Comparison of ENCODE assay signal across 11 cellular contexts in the genomic region with DNA sequence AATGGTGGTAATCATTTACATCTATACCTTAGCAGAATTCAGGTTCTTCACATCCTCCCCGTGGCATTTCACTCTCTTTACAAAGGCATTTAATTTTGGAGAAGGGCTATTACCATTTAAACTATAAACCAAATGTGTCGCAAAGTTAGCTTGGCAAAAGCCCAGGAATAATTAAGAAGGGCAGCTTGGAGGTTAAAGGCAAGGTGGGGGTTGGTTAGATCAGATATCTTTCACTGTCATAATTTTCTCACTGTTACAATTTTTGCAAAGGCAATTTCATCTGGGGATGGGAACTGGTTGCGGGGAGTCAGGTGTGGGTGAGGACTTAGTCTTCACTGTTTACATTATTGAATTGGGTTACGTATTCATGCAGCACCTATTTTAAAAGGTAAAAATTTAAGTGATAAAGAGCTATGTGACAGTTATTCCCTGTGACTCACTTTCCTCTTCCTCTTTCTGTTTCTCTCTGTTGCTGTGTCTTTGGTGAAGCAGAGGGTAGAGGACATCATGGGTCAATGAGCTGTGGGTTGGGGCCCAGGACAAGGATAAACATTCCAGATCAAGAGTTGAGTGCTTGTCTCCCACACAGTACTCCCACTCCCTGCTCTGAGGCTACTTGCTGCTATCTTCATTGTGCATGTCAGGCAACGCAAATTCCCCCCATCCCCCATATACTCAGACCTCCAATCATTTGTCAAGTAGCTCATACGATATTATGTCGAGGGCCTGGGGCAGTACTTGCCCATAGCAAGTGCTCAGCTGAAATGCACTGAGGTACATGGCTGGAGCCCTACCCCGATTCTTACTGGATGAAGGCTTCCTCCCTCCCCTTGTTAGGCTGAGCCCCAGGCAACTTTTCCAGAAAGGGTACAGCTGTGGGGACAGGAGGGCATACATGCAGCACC.
A peak's percentile ranks its signal among the peaks of the same experiment; 100 is the strongest.
DNase-seq lines count a peak whose midpoint lies in the region; ATAC-seq, FAIRE-seq and TF ChIP-seq lines count a peak whose summit lies in the region.
"Had no signal": no experiment of that assay in that cellular context is flagged by ENCODE, and none has a peak within 500 bp of the region (broad histone marks: within the 10 kb centered on the region; RNA-seq: fewer than 3 reads in every experiment).

No MANE protein-coding gene starts in this region.

- POLR2A ChIA-PET in HepG2 (lab: Yijun Ruan, JAX): no interaction called here
- POLR2A ChIA-PET in endothelial cell of umbilical vein (lab: Charles Lee): interaction anchor here (0.7 kb wide), 1 partner anchor 223 kb away, joined by 3 read pairs; no protein-coding TSS in a partner anchor

- H3K27ac ChIP-seq in right lobe of liver (no peak overlapping the region), HepG2 (ENCODE audit: extremely low read length, insufficient read depth, low read length) (no peak overlapping the region), endothelial cell of umbilical vein (ENCODE audit: insufficient read depth, low read depth, low read length) (no peak overlapping the region)

- H3K9me3 ChIP-seq in right lobe of liver: no peaks in the 10 kb centered on the region
- no peaks in the 10 kb centered on the region for H3K9me3 ChIP-seq in HepG2 (ENCODE audit: low read length)
- no peaks in the 10 kb centered on the region for H3K9me3 ChIP-seq in endothelial cell of umbilical vein (replicated peaks; ENCODE audit: control insufficient read depth, insufficient read depth, low read length)

- H3K4me2 ChIP-seq in HepG2 (ENCODE audit: low read depth, low read length) (no peak overlapping the region), endothelial cell of umbilical vein (ENCODE audit: insufficient read depth, low read length) (no peak overlapping the region)

- ATAC-seq in right lobe of liver: peak in 3 of 4 donors; percentile 12 to 28 (median 18)
- ATAC-seq in HepG2: no peak
- no peak for ATAC-seq in GM19324 (IDR thresholded peaks at IDR 0.05; ENCODE audit: low FRiP score, unreplicated experiment)

- TF ChIP-seq CTCF in right lobe of liver (IDR thresholded peaks at IDR 0.05): no peak
- no peak for TF ChIP-seq CTCF in HepG2 (CRISPR knock-in tag; IDR thresholded peaks at IDR 0.05)
- TF ChIP-seq CTCF in endothelial cell of umbilical vein (IDR thresholded peaks at IDR 0.05; ENCODE audit: extremely low read depth in 1 of 2, insufficient read depth in 1 of 2, low read depth in 1 of 2, low read length in 2 of 2): no peak

- H3K79me2 ChIP-seq in HepG2 (ENCODE audit: insufficient read depth, low read length) (no peaks in the 10 kb centered on the region), endothelial cell of umbilical vein (ENCODE audit: control insufficient read depth, insufficient read depth, low read length) (no peaks in the 10 kb centered on the region)

- H3K36me3 ChIP-seq in right lobe of liver (no peaks in the 10 kb centered on the region), HepG2 (replicated peaks in 1 of 2; ENCODE audit: control insufficient read depth in 1 of 2, insufficient read depth in 2 of 2, low read length in 2 of 2) (no peaks in the 10 kb centered on the region), endothelial cell of umbilical vein (ENCODE audit: control insufficient read depth in 2 of 2, extremely low read depth in 1 of 2, insufficient read depth in 2 of 2, low read length in 2 of 2) (no peaks in the 10 kb centered on the region)

- no peak for TF ChIP-seq RAD21 in HepG2 (CRISPR knock-in tag; IDR thresholded peaks at IDR 0.05)

- CTCF ChIA-PET in HepG2 (lab: Yijun Ruan, JAX; ENCODE audit: low intra/inter-chr PET ratio, low total read pairs) (no interaction called here), endothelial cell of umbilical vein (lab: Charles Lee) (interaction anchor here (1.3 kb wide), 1 partner anchor 11 kb away, joined by 3 read pairs; no protein-coding TSS in a partner anchor)

- H3K27me3 ChIP-seq in right lobe of liver (no peaks in the 10 kb centered on the region), HepG2 (ENCODE audit: control insufficient read depth in 1 of 2, insufficient read depth in 2 of 2, low read length in 2 of 2) (peaks cover 5 to 43% of the 10 kb centered on the region in 2 experiments; a peak in 3 of 5 replicates), endothelial cell of umbilical vein (ENCODE audit: control insufficient read depth in 2 of 2, insufficient read depth in 2 of 2, low read length in 2 of 2) (no peaks in the 10 kb centered on the region)

- no peaks in the 10 kb centered on the region for H3K9me1 ChIP-seq in endothelial cell of umbilical vein (replicated peaks; ENCODE audit: control insufficient read depth, extremely low read depth, insufficient read depth, low read length)

- TF ChIP-seq EP300 in HepG2 (IDR thresholded peaks at IDR 0.05; ENCODE audit: low read depth in 2 of 2, low read length in 2 of 2) (no peak), HepG2 (CRISPR knock-in tag; IDR thresholded peaks at IDR 0.05; ENCODE audit: borderline replicate concordance) (no peak)

- dilution Hi-C loops in endothelial cell of umbilical vein (cut with MboI; ENCODE audit: extremely low pct_ligation_motif_present, low sequenced_read_pairs): no loop called here

- H3K4me1 ChIP-seq in right lobe of liver (no peaks in the 10 kb centered on the region), HepG2 (ENCODE audit: insufficient read depth, low read length) (no peaks in the 10 kb centered on the region), endothelial cell of umbilical vein (ENCODE audit: control insufficient read depth, extremely low read depth, insufficient read depth, low read length) (peaks cover 9% of the 10 kb centered on the region)

- in situ Hi-C loops in HepG2 (cut with HindIII; ENCODE audit: extremely low pct_ligation_motif_present, low pct_unique_long_range_greater_than_20kb): no loop called here

- TF ChIP-seq POLR2A in right lobe of liver (IDR thresholded peaks at IDR 0.05) (no peak), HepG2 (IDR thresholded peaks at IDR 0.05; ENCODE audit: insufficient read depth in 1 of 2, low read depth in 2 of 2, low read length in 2 of 2) (no peak), endothelial cell of umbilical vein (IDR thresholded peaks at IDR 0.05; ENCODE audit: low read depth, low read length) (no peak)

- H3K9ac ChIP-seq in HepG2 (ENCODE audit: insufficient read depth, low read depth, low read length) (no peak overlapping the region), endothelial cell of umbilical vein (replicated peaks; ENCODE audit: extremely low read depth, insufficient read depth, low read length) (no peak overlapping the region)

- 42% methylated on average over 5 of the region's 8 CpGs for WGBS in right lobe of liver (ENCODE audit: insufficient coverage, low coverage, low lambda C conversion rate, missing lambda C conversion rate)
- WGBS in HepG2 (ENCODE audit: low lambda C conversion rate): 14% methylated on average over 8 of the region's 8 CpGs

- H3K4me3 ChIP-seq in right lobe of liver (no peak overlapping the region), HepG2 (replicated peaks in 1 of 3; ENCODE audit: insufficient read depth in 1 of 3, low read depth in 2 of 3, low read length in 3 of 3) (no peak overlapping the region), endothelial cell of umbilical vein (replicated peaks in 1 of 3; ENCODE audit: insufficient read depth in 1 of 3, low read depth in 1 of 3, low read length in 3 of 3) (no peak overlapping the region)

- intact Hi-C loops in right lobe of liver (cut with DNase I): no loop called here
- intact Hi-C loops in HepG2 (cut with micrococcal nuclease; ENCODE audit: unreplicated experiment): no loop called here
- intact Hi-C loops in endothelial cell of umbilical vein (cut with micrococcal nuclease): no loop called here

- DNase-seq in right lobe of liver: no peak
- no peak for DNase-seq in HepG2 (ENCODE audit: low spot score)
- peak; percentile 76 for DNase-seq in NOMO-1 treated with dmso at 0.1 percent for 144 hours (lab: John Stamatoyannopoulos, UW; ENCODE audit: unreplicated experiment)
- DNase-seq in endothelial cell of umbilical vein (ENCODE audit: low read depth, low spot score): peak; percentile 32
- no peak for DNase-seq in NCI-H128 (lab: John Stamatoyannopoulos, UW; ENCODE audit: unreplicated experiment)
- DNase-seq in cerebellar nuclear complex (lab: John Stamatoyannopoulos, UW): no peak
- DNase-seq in NCI-H82 treated with DMSO at 0.1 percent for 48 hours (lab: John Stamatoyannopoulos, UW; ENCODE audit: unreplicated experiment): no peak
- DNase-seq: glutamatergic neuron, NCI-H524 treated with DMSO at 0.1 percent for 48 hours had no signal

- BruUV-seq in HepG2 (replicated peaks; lab: Mats Ljungman, UMichigan) (no TSS peak), endothelial cell of umbilical vein (replicated peaks; lab: Mats Ljungman, UMichigan) (no TSS peak)

- H4K20me1 ChIP-seq in HepG2 (ENCODE audit: insufficient read depth, low read length) (no peaks in the 10 kb centered on the region), endothelial cell of umbilical vein (replicated peaks; ENCODE audit: control insufficient read depth, extremely low read depth, insufficient read depth, low read length) (no peaks in the 10 kb centered on the region)

- H2AFZ ChIP-seq in HepG2 (ENCODE audit: low read length): no peak overlapping the region
- no peak overlapping the region for H2AFZ ChIP-seq in endothelial cell of umbilical vein (ENCODE audit: low read depth, low read length)

- FAIRE-seq in HepG2 (lab: Jason Lieb, UNC) (no peak), endothelial cell of umbilical vein (lab: Jason Lieb, UNC) (peak; percentile 26)
- FAIRE-seq: colon had no signal

TF ChIP-seq in HepG2, 621 proteins besides CTCF, POLR2A, EP300 and RAD21 (continues in another document):
- TF ChIP-seq NCOA5 (CRISPR knock-in tag; IDR thresholded peaks at IDR 0.05) (no peak), TRIM24 (CRISPR knock-in tag; IDR thresholded peaks at IDR 0.05) (no peak), NFE2L2 (IDR thresholded peaks at IDR 0.05; ENCODE audit: low read length) (no peak), KLF6 (CRISPR knock-in tag; IDR thresholded peaks at IDR 0.05) (no peak)

TF ChIP-seq in endothelial cell of umbilical vein, 7 proteins besides CTCF, POLR2A, EP300 and RAD21:
- TF ChIP-seq FOS (IDR thresholded peaks at IDR 0.05; ENCODE audit: borderline replicate concordance, insufficient read depth, low read length) (peak; percentile 35), MAX (IDR thresholded peaks at IDR 0.05; ENCODE audit: insufficient read depth, insufficient read length) (no peak)

Comparison
In these comparisons a context has a peak if more than half of its experiments do, and no peak if none do; other contexts are left out.
1. ATAC-seq: peak in right lobe of liver (3 of 4); none in HepG2 (single experiment) and GM19324 (single experiment).
2. DNase-seq: peak in NOMO-1 treated with dmso at 0.1 percent for 144 hours (single experiment) and endothelial cell of umbilical vein (single experiment); none in right lobe of liver (0 of 3), HepG2 (single experiment), NCI-H128 (single experiment), cerebellar nuclear complex (0 of 2) and NCI-H82 treated with DMSO at 0.1 percent for 48 hours (single experiment).